In the genomic region with DNA sequence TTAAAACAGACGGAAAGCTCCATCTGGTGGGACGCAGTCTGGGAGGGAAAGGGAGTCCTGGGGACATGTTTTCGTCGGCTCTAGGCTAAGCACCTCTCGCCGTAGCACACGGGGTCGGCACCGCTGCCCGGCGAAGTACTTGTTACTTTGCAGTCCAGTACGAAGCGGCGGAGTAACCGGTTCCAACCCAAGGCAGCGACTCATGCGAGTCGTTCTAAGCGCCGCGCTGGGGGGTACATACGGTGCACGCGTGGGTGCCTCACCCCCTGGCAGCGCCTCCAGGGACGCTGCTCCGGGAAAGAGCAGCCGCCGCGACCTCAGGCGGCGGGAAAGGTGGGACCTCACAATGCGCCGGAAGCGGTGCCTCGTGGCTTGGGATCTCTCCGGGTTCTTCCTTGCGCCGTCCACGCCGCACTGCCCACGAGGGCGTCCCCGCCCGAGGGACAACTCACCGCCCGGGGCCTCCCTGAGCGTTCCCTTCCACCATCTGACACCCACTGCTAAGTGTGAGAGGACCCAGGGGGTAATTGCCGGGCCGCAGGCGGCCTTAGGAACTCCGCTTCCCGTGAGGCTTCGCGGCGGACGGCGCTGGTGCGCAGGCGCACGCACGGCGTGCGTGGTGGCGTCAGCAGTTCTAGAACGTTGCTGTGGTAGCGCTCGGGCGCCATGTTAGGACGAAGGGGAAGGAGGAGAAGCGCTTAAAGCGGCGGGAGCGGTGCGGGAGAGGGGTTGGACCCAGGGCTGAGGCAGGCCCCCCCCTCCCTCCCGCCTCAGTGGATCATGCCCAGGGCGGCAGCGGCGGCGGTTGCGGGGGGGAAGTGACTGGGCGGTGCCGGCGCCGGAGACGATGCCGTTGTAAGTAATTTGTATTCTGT, we compare ENCODE assay signal across 8 cellular contexts. TPM values are rescaled to one million over a fixed set of nuclear protein-coding genes. Genes with fewer than 3 reads are reported as not detected.
DNase-seq lines count a peak whose midpoint lies in the region; ATAC-seq and TF ChIP-seq lines count a peak whose summit lies in the region.

PAPOLA (plus strand) TSS at position 637 of the 875 bp plus-strand sequence; CDS start at position 848, 211 bp downstream.

- peak; percentile 91 for TF ChIP-seq POLR2A in GM19193 (IDR thresholded peaks at IDR 0.05; ENCODE audit: extremely low read depth, insufficient read depth, insufficient read length)

- H3K27ac Mint-ChIP-seq in activated CD4-positive, alpha-beta T cell treated with anti-CD3 and anti-CD28 coated beads for 36 hours: peak within 1 kb of the TSS; percentile 98

- no peaks in the 10 kb centered on the region for H3K9me3 Mint-ChIP-seq in activated CD4-positive, alpha-beta T cell treated with anti-CD3 and anti-CD28 coated beads for 36 hours (ENCODE audit: low read depth)

- ATAC-seq in HG03439 (IDR thresholded peaks at IDR 0.05; ENCODE audit: unreplicated experiment): peak; percentile 93
- ATAC-seq in activated CD4-positive, alpha-beta T cell treated with anti-CD3 and anti-CD28 coated beads for 36 hours: peak; percentile 95

- TF ChIP-seq CTCF in choroid plexus epithelial cell (conservative IDR thresholded peaks at IDR 0.05; ENCODE audit: low read depth, low read length): no peak

- peak within 1 kb of the TSS; percentile 92 for H3K4me3 ChIP-seq in choroid plexus epithelial cell (ENCODE audit: low read depth, low read length)

- intact Hi-C loops in activated CD4-positive, alpha-beta T cell treated with anti-CD3 and anti-CD28 coated beads for 36 hours (cut with DNase I, micrococcal nuclease): loop anchor here (1.0 to 10.0 kb wide), 7 partner anchors 36 to 1347 kb away; partner anchors contain the start of genes ATG2B (in 2 of the 2), GSKIP (in 2 of the 2), DICER1 (in 1 of the 2) and VRK1 (in 1 of the 2)

- CTCF ChIA-PET in activated CD4-positive, alpha-beta T cell treated with anti-CD3 and anti-CD28 coated beads for 36 hours (lab: Charles Lee): no interaction called here

- DNase-seq in Ammon's horn (ENCODE audit: low spot score) (peak; percentile 96), NCI-H510A treated with DMSO at 0.1 percent for 48 hours (lab: John Stamatoyannopoulos, UW) (peak; percentile 92), choroid plexus epithelial cell (ENCODE audit: low read depth) (peak; percentile 97), kidney tubule cell (ENCODE audit: low spot score) (peak; percentile 96)
- peak; percentile 96 for DNase-seq in activated CD4-positive, alpha-beta T cell treated with anti-CD3 and anti-CD28 coated beads for 36 hours
- DNase-seq in stimulated activated CD4-positive, alpha-beta T cell treated with anti-CD3 and anti-CD28 coated beads, Interleukin-1b, Interleukin-23, amount 100 ng/mL, for 24 hours (ENCODE audit: low read depth in 4 of 4, low spot score in 1 of 4): peak; percentile 83 to 93 (median 90)

- H3K4me1 Mint-ChIP-seq in activated CD4-positive, alpha-beta T cell treated with anti-CD3 and anti-CD28 coated beads for 36 hours: peaks cover 31% of the 10 kb centered on the region

- H3K36me3 Mint-ChIP-seq in activated CD4-positive, alpha-beta T cell treated with anti-CD3 and anti-CD28 coated beads for 36 hours (ENCODE audit: low read depth): peaks cover 34% of the 10 kb centered on the region

- H3K4me3 Mint-ChIP-seq in activated CD4-positive, alpha-beta T cell treated with anti-CD3 and anti-CD28 coated beads for 36 hours: peak within 1 kb of the TSS; percentile 99

- H3K27me3 Mint-ChIP-seq in activated CD4-positive, alpha-beta T cell treated with anti-CD3 and anti-CD28 coated beads for 36 hours: peaks cover 6% of the 10 kb centered on the region

- POLR2A ChIA-PET in activated CD4-positive, alpha-beta T cell treated with anti-CD3 and anti-CD28 coated beads for 36 hours (lab: Charles Lee): interaction anchor here (0.8 kb wide), 1 partner anchor 28 kb away, joined by 4 read pairs; no protein-coding TSS in a partner anchor

RNA-seq across cellular contexts. Expression of gene PAPOLA, which starts in this region (rescaled TPM):
- total RNA-seq in activated CD4-positive, alpha-beta T cell treated with anti-CD3 and anti-CD28 coated beads for 36 hours: 100 to 1,000 TPM; 190 to 205 TPM

Comparison
In these comparisons a context has a peak if more than half of its experiments do, and no peak if none do; other contexts are left out.
1. Peak in every context shown above with its lines: DNase-seq, ATAC-seq and H3K4me3 ChIP-seq.